Comparison of ENCODE assay signal across 23 cellular contexts in the genomic region with DNA sequence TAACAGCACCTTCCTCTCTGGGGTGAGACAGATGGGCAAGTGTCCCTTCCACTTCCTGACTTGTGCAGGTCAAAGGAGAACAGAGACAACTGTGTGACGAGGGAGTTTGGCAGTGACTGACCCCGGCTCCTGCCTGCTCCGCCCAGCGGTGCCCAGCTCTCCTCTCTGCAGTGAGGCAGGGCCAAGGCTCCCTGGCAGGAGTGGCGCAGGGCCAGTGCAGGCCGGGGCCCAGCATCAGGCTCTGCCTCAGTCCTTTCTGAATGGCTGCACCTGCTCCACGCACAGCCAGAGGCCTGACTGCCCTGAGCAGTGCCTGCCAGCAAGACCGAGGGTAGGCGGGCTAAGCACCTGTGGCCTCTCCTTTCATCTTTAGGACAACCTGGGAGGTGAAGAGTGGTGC. TPM values are rescaled to one million over a fixed set of nuclear protein-coding genes. Genes with fewer than 3 reads are reported as not detected.
DNase-seq lines count a peak whose midpoint lies in the region; ATAC-seq, FAIRE-seq and TF ChIP-seq lines count a peak whose summit lies in the region.
"Had no signal": no experiment of that assay in that cellular context is flagged by ENCODE, and none has a peak within 500 bp of the region (broad histone marks: within the 10 kb centered on the region; RNA-seq: fewer than 3 reads in every experiment).

No MANE protein-coding gene starts in this region.

- no peak overlapping the region for H2AFZ ChIP-seq in mesenchymal stem cell (ENCODE audit: low read depth, low read length)

- no peaks in the 10 kb centered on the region for H3K79me1 ChIP-seq in mesenchymal stem cell (replicated peaks; ENCODE audit: low read length, poor library complexity, severe bottlenecking)

- CTCF ChIA-PET in Panc1 (lab: Charles Lee) = no interaction called here

- 93% methylated on average over 9 of the region's 9 CpGs for WGBS in mesenchymal stem cell
- WGBS in spleen, 5 donors = 82 to 90% (median 86%) methylated on average over 5 to 9 of the region's 9 CpGs; no CpG with 5 or more reads in 1 of the 5 donors
- 94% methylated on average over 6 of the region's 9 CpGs for WGBS in esophagus muscularis mucosa

- no peaks in the 10 kb centered on the region for H3K36me3 ChIP-seq in Panc1 (ENCODE audit: control insufficient read depth, insufficient read depth, low read length)
- no peaks in the 10 kb centered on the region for H3K36me3 ChIP-seq in mesenchymal stem cell (ENCODE audit: control insufficient read depth in 1 of 2, insufficient read depth in 2 of 2, low read depth in 1 of 2, low read length in 2 of 2)
- H3K36me3 ChIP-seq in spleen = no peaks in the 10 kb centered on the region
- no peaks in the 10 kb centered on the region for H3K36me3 ChIP-seq in uterus
- no peaks in the 10 kb centered on the region for H3K36me3 ChIP-seq in esophagus muscularis mucosa
- H3K36me3 ChIP-seq in kidney (ENCODE audit: control insufficient read depth in 1 of 2, insufficient read depth in 2 of 2, low read length in 2 of 2) = no peaks in the 10 kb centered on the region
- H3K36me3 ChIP-seq: BE2C had no signal

- no peak for TF ChIP-seq CTCF in Panc1 (IDR thresholded peaks at IDR 0.05)
- no peak for TF ChIP-seq CTCF in spleen (IDR thresholded peaks at IDR 0.05 in 8 of 11, conservative IDR thresholded peaks at IDR 0.05 in 3 of 11)
- no peak for TF ChIP-seq CTCF in uterus (IDR thresholded peaks at IDR 0.05)
- no peak for TF ChIP-seq CTCF in esophagus muscularis mucosa (IDR thresholded peaks at IDR 0.05)
- TF ChIP-seq CTCF in kidney (IDR thresholded peaks at IDR 0.05; ENCODE audit: borderline replicate concordance, extremely low read depth, insufficient read depth) = no peak

- H3K27me3 ChIP-seq in Panc1 (ENCODE audit: control insufficient read depth, insufficient read depth, low read length) = no peaks in the 10 kb centered on the region
- H3K27me3 ChIP-seq in mesenchymal stem cell (ENCODE audit: control insufficient read depth in 1 of 2, insufficient read depth in 1 of 2, low read length in 2 of 2) = peaks cover 0 to 84% of the 10 kb centered on the region in 2 experiments
- peaks cover 0 to 30% (median 0%) of the 10 kb centered on the region in 7 donors for H3K27me3 ChIP-seq in spleen (replicated peaks in 1 of 7)
- no peaks in the 10 kb centered on the region for H3K27me3 ChIP-seq in uterus
- peaks cover 0 to 63% (median 0%) of the 10 kb centered on the region in 4 donors for H3K27me3 ChIP-seq in esophagus muscularis mucosa
- H3K27me3 ChIP-seq: BE2C had no signal

- H3K27ac ChIP-seq in Panc1 (ENCODE audit: low read length) (no peak overlapping the region), mesenchymal stem cell (ENCODE audit: low read length, poor library complexity, severe bottlenecking) (no peak overlapping the region), spleen (peak overlapping the region in 7 of 8 donors; percentile 21 to 77 (median 59)), uterus (peak overlapping the region; percentile 50 to 65), esophagus muscularis mucosa (replicated peaks in 1 of 4) (no peak overlapping the region), kidney (ENCODE audit: low read depth in 2 of 2, low read length in 2 of 2) (no peak overlapping the region)

- H2AK5ac ChIP-seq in mesenchymal stem cell (ENCODE audit: low read length, severe bottlenecking) = no peak overlapping the region

- H3K4me1 ChIP-seq in Panc1 (ENCODE audit: control insufficient read depth, insufficient read depth, low read length) (peaks cover 8% of the 10 kb centered on the region; the same call in 1 of the 2 replicates), mesenchymal stem cell (ENCODE audit: control insufficient read depth, insufficient read depth, low read depth, low read length) (no peaks in the 10 kb centered on the region), spleen (peaks cover 0 to 13% (median 0%) of the 10 kb centered on the region in 6 donors), uterus (peaks cover 5% of the 10 kb centered on the region in 2 donors), esophagus muscularis mucosa (no peaks in the 10 kb centered on the region), kidney (ENCODE audit: control insufficient read depth in 1 of 2, insufficient read depth in 1 of 2, low read depth in 1 of 2, low read length in 2 of 2) (no peaks in the 10 kb centered on the region)
- H3K4me1 ChIP-seq: Caco-2 had no signal

- FAIRE-seq in kidney (lab: Jason Lieb, UNC) = no peak
- FAIRE-seq: A204.1, D721Med, GM12892, GM18507, HepG2 had no signal

- peak overlapping the region in 1 of 2 experiments; percentile 69 for H3K14ac ChIP-seq in mesenchymal stem cell (ENCODE audit: low read length in 2 of 2)

- no peak overlapping the region for H3K4me2 ChIP-seq in mesenchymal stem cell (ENCODE audit: low read length, poor library complexity, severe bottlenecking)

- ATAC-seq in Panc1 (0 out of 2 replicates have a peak, but pooled peaks have one; percentile 26), HG02852 (IDR thresholded peaks at IDR 0.05; ENCODE audit: unreplicated experiment) (no peak)
- ATAC-seq: HCT116, HepG2 had no signal

- H3K4me3 ChIP-seq in Panc1 (ENCODE audit: low read depth in 2 of 2, low read length in 2 of 2) (no peak overlapping the region), mesenchymal stem cell (ENCODE audit: insufficient read depth in 1 of 2, low read depth in 1 of 2, low read length in 2 of 2) (no peak overlapping the region), spleen (no peak overlapping the region), uterus (no peak overlapping the region), esophagus muscularis mucosa (no peak overlapping the region), kidney (ENCODE audit: low read length in 2 of 2) (no peak overlapping the region)

- no peak overlapping the region for H2BK12ac ChIP-seq in mesenchymal stem cell (ENCODE audit: low read length in 2 of 2)

- H3K18ac ChIP-seq in mesenchymal stem cell (ENCODE audit: low read depth in 1 of 2, low read length in 2 of 2) = peak overlapping the region; percentile 14 to 29

- TF ChIP-seq POLR2A in spleen (IDR thresholded peaks at IDR 0.05) (no peak), uterus (IDR thresholded peaks at IDR 0.05) (no peak), esophagus muscularis mucosa (IDR thresholded peaks at IDR 0.05; ENCODE audit: low read depth) (no peak)

- no peak overlapping the region for H4K8ac ChIP-seq in mesenchymal stem cell (ENCODE audit: low read length)

- intact Hi-C loops in Panc1 (cut with micrococcal nuclease; ENCODE audit: unreplicated experiment) = no loop called here
- intact Hi-C loops in spleen (cut with DNase I; ENCODE audit: low total_unique reads) = no loop called here
- intact Hi-C loops in uterus (cut with DNase I; ENCODE audit: low total_unique reads) = loop anchor here (10.0 kb wide), 1 partner anchor 54 kb away; the partner anchor contains the start of gene WT1
- intact Hi-C loops in esophagus muscularis mucosa (cut with DNase I) = no loop called here
- intact Hi-C loops in kidney (cut with DNase I) = no loop called here

- H3K9ac ChIP-seq in mesenchymal stem cell (ENCODE audit: low read length) (no peak overlapping the region), kidney (ENCODE audit: low read length in 2 of 2) (no peak overlapping the region)

- no peak overlapping the region for H2BK120ac ChIP-seq in mesenchymal stem cell (ENCODE audit: low read depth, low read length)

- no peaks in the 10 kb centered on the region for H3K9me3 ChIP-seq in Panc1 (ENCODE audit: control insufficient read depth, insufficient read depth, low read depth, low read length)
- H3K9me3 ChIP-seq in mesenchymal stem cell (ENCODE audit: control insufficient read depth, low read length) = peaks cover 12% of the 10 kb centered on the region
- H3K9me3 ChIP-seq in spleen = peaks cover 0 to 8% (median 0%) of the 10 kb centered on the region in 8 donors
- H3K9me3 ChIP-seq in uterus = no peaks in the 10 kb centered on the region
- peaks cover 0 to 9% (median 2%) of the 10 kb centered on the region in 4 donors for H3K9me3 ChIP-seq in esophagus muscularis mucosa
- no peaks in the 10 kb centered on the region for H3K9me3 ChIP-seq in kidney (ENCODE audit: control insufficient read depth in 1 of 2, low read length in 2 of 2)
- H3K9me3 ChIP-seq: BE2C, Caco-2 had no signal

- peak overlapping the region in 1 of 2 experiments; percentile 10 for H3K23ac ChIP-seq in mesenchymal stem cell (ENCODE audit: low read length in 2 of 2)

- TF ChIP-seq EP300 in esophagus muscularis mucosa (IDR thresholded peaks at IDR 0.05) = no peak

- H4K91ac ChIP-seq in mesenchymal stem cell (ENCODE audit: low read length) = peak overlapping the region; percentile 34

- in situ Hi-C loops in Panc1 (cut with HindIII; ENCODE audit: low pct_unique_long_range_greater_than_20kb, low sequenced_read_pairs) = no loop called here

- no peak overlapping the region for H2BK5ac ChIP-seq in mesenchymal stem cell (ENCODE audit: low read depth, low read length, poor library complexity, severe bottlenecking)

- DNase-seq in Panc1 (ENCODE audit: low read depth, low spot score) = no peak
- DNase-seq in mesenchymal stem cell = no peak
- DNase-seq in spleen = no peak
- no peak for DNase-seq in uterus
- no peak for DNase-seq in esophagus muscularis mucosa (ENCODE audit: extremely low spot score)
- no peak for DNase-seq in kidney
- DNase-seq: ACHN; BE2C; C1 segment of cervical spinal cord; Caco-2; CD4-positive, CD25-positive, alpha-beta regulatory T cell; GDM1; GOT3; H7; HFFc6 had no signal

- H3K4ac ChIP-seq in mesenchymal stem cell (ENCODE audit: low read depth in 1 of 2, low read length in 2 of 2) = no peak overlapping the region

- POLR2A ChIA-PET in Panc1 (lab: Charles Lee) = no interaction called here

- no TSS peak for BruUV-seq in Panc1 (replicated peaks; lab: Mats Ljungman, UMichigan)

- no peak overlapping the region for H2BK15ac ChIP-seq in mesenchymal stem cell (ENCODE audit: low read depth, poor library complexity, severe bottlenecking)

RNA-seq across cellular contexts. Expression of gene WT1, which starts 54.2 kb away (rescaled TPM):
- total RNA-seq in Panc1 (2021; ENCODE audit: unreplicated experiment) (15.9 TPM), spleen (10 to 100 TPM; 25.6 to 53.0 (median 38.9) TPM), uterus (100 to 1,000 TPM in 1 of 4 donors, 10 to 100 TPM in 3; 51.2 to 125 (median 53.6) TPM), esophagus muscularis mucosa (1 to 10 TPM in 2 of 4 donors, under 1 TPM in 1, not detected in 1; 0.42 to 3.5 (median 3.1) TPM), kidney (0.66 TPM)
- polyA plus RNA-seq in Panc1 (2012; ENCODE audit: insufficient read length) = 16.7 TPM
- polyA plus RNA-seq in mesenchymal stem cell (2013, experiment 1 of 2) = 0.14 TPM
- 0.15 TPM for polyA plus RNA-seq in mesenchymal stem cell (2013, experiment 2 of 2)
- polyA plus RNA-seq in spleen (1 to 10 TPM; 1.6 to 4.4 (median 2.8) TPM), kidney (ENCODE audit: insufficient read depth, low read depth, low replicate concordance) (15.0 TPM)
- total RNA-seq: CD4-positive, CD25-positive, alpha-beta regulatory T cell; HFFc6 had no signal
- polyA plus RNA-seq: CD4-positive, CD25-positive, alpha-beta regulatory T cell; IgD-negative memory B cell had no signal

Comparison
In these comparisons a context has a peak if more than half of its experiments do, and no peak if none do; other contexts are left out.
1. H3K27ac ChIP-seq: peak in spleen (7 of 8) and uterus (2 of 2); none in Panc1 (single experiment), mesenchymal stem cell (single experiment), esophagus muscularis mucosa (0 of 4) and kidney (0 of 2).